Comparison of ENCODE assay signal across 17 cellular contexts in genomic region chrX:115952417-115953092, GRCh38.
A peak's percentile ranks its signal among the peaks of the same experiment; 100 is the strongest.
DNase-seq lines count a peak whose midpoint lies in the region; ATAC-seq and TF ChIP-seq lines count a peak whose summit lies in the region.
"Had no signal": no experiment of that assay in that cellular context is flagged by ENCODE, and none has a peak within 500 bp of the region (broad histone marks: within the 10 kb centered on the region; RNA-seq: fewer than 3 reads in every experiment).

No MANE protein-coding gene starts in this region.

- BruUV-seq in HCT116 (replicated peaks; lab: Mats Ljungman, UMichigan): no TSS peak

- H3K9ac ChIP-seq in HCT116 (ENCODE audit: low read length) (no peak overlapping the region), liver (ENCODE audit: low read depth in 1 of 2, low read length in 2 of 2) (no peak overlapping the region)

- H3K4me3 ChIP-seq in BE2C (ENCODE audit: low read depth, low read length) (no peak overlapping the region), HCT116 (replicated peaks in 1 of 2; ENCODE audit: low read depth in 1 of 2, low read length in 2 of 2) (no peak overlapping the region), WERI-Rb-1 (ENCODE audit: low read depth, low read length) (no peak overlapping the region), liver (ENCODE audit: low read depth in 1 of 3, low read length in 3 of 3) (no peak overlapping the region)
- H3K4me3 ChIP-seq: left ventricle myocardium inferior, uterus had no signal

- no peaks in the 10 kb centered on the region for H3K27me3 ChIP-seq in BE2C
- H3K27me3 ChIP-seq in HCT116 (ENCODE audit: insufficient read depth, low read length): no peaks in the 10 kb centered on the region
- H3K27me3 ChIP-seq in WERI-Rb-1 (ENCODE audit: insufficient read depth, low read depth, severe bottlenecking): no peaks in the 10 kb centered on the region
- H3K27me3 ChIP-seq in liver (ENCODE audit: control insufficient read depth in 4 of 4, insufficient read depth in 4 of 4, low read length in 3 of 4): no peaks in the 10 kb centered on the region
- H3K27me3 ChIP-seq: neutrophil, uterus had no signal

- POLR2A ChIA-PET in HCT116 (lab: Charles Lee): no interaction called here

- no peaks in the 10 kb centered on the region for H4K20me1 ChIP-seq in HCT116 (ENCODE audit: insufficient read depth)

- H3K4me2 ChIP-seq in HCT116 (ENCODE audit: low read length): no peak overlapping the region

- H3K4me1 ChIP-seq in BE2C: no peaks in the 10 kb centered on the region; the same call in 1 of the 2 replicates
- no peaks in the 10 kb centered on the region for H3K4me1 ChIP-seq in HCT116 (ENCODE audit: control insufficient read depth in 1 of 2, insufficient read depth in 2 of 2, low read length in 2 of 2)
- H3K4me1 ChIP-seq in liver (ENCODE audit: control insufficient read depth in 4 of 4, insufficient read depth in 4 of 4, low read length in 3 of 4): peaks cover 3 to 10% (median 6%) of the 10 kb centered on the region in 4 donors
- H3K4me1 ChIP-seq: left ventricle myocardium inferior, uterus had no signal

- no peak overlapping the region for H3K27ac ChIP-seq in HCT116 (ENCODE audit: low read depth, low read length)
- no peak overlapping the region for H3K27ac ChIP-seq in WERI-Rb-1
- no peak overlapping the region for H3K27ac ChIP-seq in liver (ENCODE audit: low read depth in 1 of 2, low read length in 2 of 2)
- H3K27ac ChIP-seq: left ventricle myocardium inferior, neutrophil, uterus had no signal

- TF ChIP-seq CTCF in BE2C (IDR thresholded peaks at IDR 0.05; ENCODE audit: low read depth, low read length) (peak; percentile 54), HCT116 (IDR thresholded peaks at IDR 0.05 in 2 of 3, conservative IDR thresholded peaks at IDR 0.05 in 1 of 3; ENCODE audit: borderline replicate concordance in 1 of 3, insufficient read depth in 1 of 3, low read depth in 2 of 3, low read length in 2 of 3) (0 out of 6 replicates have a peak, but pooled peaks of 1 of the 3 experiments have one; percentile 5), WERI-Rb-1 (IDR thresholded peaks at IDR 0.05; ENCODE audit: low read depth, low read length) (peak; percentile 66), liver (IDR thresholded peaks at IDR 0.05; ENCODE audit: low read depth, low read length, missing input control) (peak; percentile 2)

- intact Hi-C loops in HCT116 (cut with micrococcal nuclease): no loop called here

- no peaks in the 10 kb centered on the region for H3K9me3 ChIP-seq in BE2C
- no peaks in the 10 kb centered on the region for H3K9me3 ChIP-seq in HCT116 (ENCODE audit: control insufficient read depth in 1 of 2, insufficient read depth in 1 of 2, low read depth in 1 of 2, low read length in 2 of 2)
- no peaks in the 10 kb centered on the region for H3K9me3 ChIP-seq in WERI-Rb-1 (ENCODE audit: severe bottlenecking)
- no peaks in the 10 kb centered on the region for H3K9me3 ChIP-seq in liver (ENCODE audit: control insufficient read depth in 4 of 4, low read length in 3 of 4)
- H3K9me3 ChIP-seq: left ventricle myocardium inferior, neutrophil, uterus had no signal

- CTCF ChIA-PET in HCT116 (lab: Charles Lee): no interaction called here

- no peaks in the 10 kb centered on the region for H3K36me3 ChIP-seq in BE2C
- H3K36me3 ChIP-seq in HCT116 (ENCODE audit: control insufficient read depth in 1 of 2, insufficient read depth in 2 of 2, low read length in 2 of 2): no peaks in the 10 kb centered on the region
- no peaks in the 10 kb centered on the region for H3K36me3 ChIP-seq in WERI-Rb-1
- H3K36me3 ChIP-seq in liver (ENCODE audit: control insufficient read depth in 4 of 4, insufficient read depth in 3 of 4, low read depth in 1 of 4, low read length in 3 of 4): no peaks in the 10 kb centered on the region
- H3K36me3 ChIP-seq: left ventricle myocardium inferior, neutrophil, uterus had no signal

- DNase-seq in BE2C (peak; percentile 59), HCT116 (ENCODE audit: low read depth, low spot score) (no peak), WERI-Rb-1 (peak; percentile 82), NCI-H774 (lab: John Stamatoyannopoulos, UW) (no peak), middle frontal gyrus (ENCODE audit: extremely low spot score, low spot score) (no peak), SKM-1 treated with dmso at 0.1 percent for 144 hours (lab: John Stamatoyannopoulos, UW; ENCODE audit: unreplicated experiment) (no peak)
- DNase-seq in stimulated activated CD4-positive, alpha-beta T cell treated with anti-CD3 and anti-CD28 coated beads, Interleukin-4, amount 100 ng/mL, for 1 hour: no peak
- DNase-seq: activated naive CD4-positive, alpha-beta T cell treated with Interleukin-2 at 50 U/mL for 16 hours; CD4-positive, CD25-positive, alpha-beta regulatory T cell; central memory CD4-positive, alpha-beta T cell; DMS79 treated with DMSO at 0.1 percent for 48 hours; erythroblast; left ventricle myocardium inferior; stimulated activated CD8-positive, alpha-beta memory T cell treated with anti-CD3 and anti-CD28 coated beads, Interleukin-4, amount 100 ng/mL, for 48 hours; uterus had no signal

- RAD21 ChIA-PET in HCT116 (lab: Charles Lee; ENCODE audit: low non-redundant PET in 1 of 2, low total read pairs in 2 of 2, uncharacterized antibody in 2 of 2, unreplicated experiment in 2 of 2): no interaction called here

- no peak overlapping the region for H2AFZ ChIP-seq in HCT116 (ENCODE audit: low read depth, low read length, poor library complexity, severe bottlenecking)

- ATAC-seq in HCT116: peak; percentile 57

- WGBS in liver: 96% methylated on average over 14 of the region's 14 CpGs

- H3K79me2 ChIP-seq in HCT116 (ENCODE audit: insufficient read depth, low read length): peaks cover 72% of the 10 kb centered on the region

- TF ChIP-seq RAD21 in HCT116 (IDR thresholded peaks at IDR 0.05; ENCODE audit: low read depth) (no peak), liver (IDR thresholded peaks at IDR 0.05) (peak in 1 of 2 donors; percentile 45)

- no peak for TF ChIP-seq POLR2A in HCT116 (IDR thresholded peaks at IDR 0.05; ENCODE audit: borderline replicate concordance, extremely low read depth, insufficient read depth, insufficient read length)

- H3K9me2 ChIP-seq in HCT116 (ENCODE audit: insufficient read depth): no peaks in the 10 kb centered on the region

TF ChIP-seq in HCT116, 20 proteins besides CTCF, POLR2A, EP300 and RAD21:
- no peak for TF ChIP-seq FOSL1 (IDR thresholded peaks at IDR 0.05; ENCODE audit: low read depth)
- TF ChIP-seq ATF3 (IDR thresholded peaks at IDR 0.05): no peak

TF ChIP-seq in liver, 16 proteins besides CTCF, POLR2A, EP300 and RAD21:
- TF ChIP-seq JUND (IDR thresholded peaks at IDR 0.05): no peak
- no peak for TF ChIP-seq SP1 (IDR thresholded peaks at IDR 0.05)
- TF ChIP-seq HNF4A (conservative IDR thresholded peaks at IDR 0.05): no peak
- TF ChIP-seq YY1 (IDR thresholded peaks at IDR 0.05): no peak
TF ChIP-seq in liver: peak in this region for 0.

Comparison
In these comparisons a context has a peak if more than half of its experiments do, and no peak if none do; other contexts are left out.
1. DNase-seq: peak in BE2C (single experiment) and WERI-Rb-1 (single experiment); none in HCT116 (single experiment), NCI-H774 (single experiment), middle frontal gyrus (single experiment), stimulated activated CD4-positive, alpha-beta T cell treated with anti-CD3 and anti-CD28 coated beads, Interleukin-4, amount 100 ng/mL, for 1 hour (single experiment) and SKM-1 treated with dmso at 0.1 percent for 144 hours (single experiment).